Comparison of ENCODE assay signal across 8 cellular contexts in genomic region chr20:4889446-4889845, GRCh38.
"Had no signal": no experiment of that assay in that cellular context is flagged by ENCODE, and none has a peak within 500 bp of the region (broad histone marks: within the 10 kb centered on the region; RNA-seq: fewer than 3 reads in every experiment).

No MANE protein-coding gene starts in this region.

- H3K27ac Mint-ChIP-seq: GM23338 had no signal

- H3K4me3 ChIP-seq: GM23338, K562 had no signal

- H3K4me3 Mint-ChIP-seq: GM23338, H9 had no signal

- FAIRE-seq: H1, H54, HTR-8/SVneo, K562 had no signal

- DNase-seq: H9, HCEC 1CT, IMR-90 had no signal

- ATAC-seq: GM23338, K562 had no signal

- H3K9me3 Mint-ChIP-seq: GM23338, H9 had no signal
